ENCODE assay signal across 10 cellular contexts in genomic region chr9:84722388-84722989, GRCh38. TPM values are rescaled to one million over a fixed set of nuclear protein-coding genes. Genes with fewer than 3 reads are reported as not detected.
"Had no signal": no experiment of that assay in that cellular context is flagged by ENCODE, and none has a peak within 500 bp of the region (broad histone marks: within the 10 kb centered on the region; RNA-seq: fewer than 3 reads in every experiment).

No MANE protein-coding gene starts in this region.

- H3K4me1 ChIP-seq: HAP-1 had no signal

- FAIRE-seq: HepG2 had no signal

- ATAC-seq: HCT116, HepG2 had no signal

- H3K4me3 Mint-ChIP-seq: HFFc6, IgD-negative memory B cell had no signal

- H3K27ac Mint-ChIP-seq: HFFc6, IgD-negative memory B cell had no signal

- H3K36me3 ChIP-seq: HAP-1 had no signal

- H3K27ac ChIP-seq: GM23248, HL-60 had no signal

- H3K36me3 Mint-ChIP-seq: IgD-negative memory B cell had no signal

- H3K4me3 ChIP-seq: GM23248, HAP-1 had no signal

- H3K9me3 Mint-ChIP-seq: IgD-negative memory B cell had no signal

- H3K9me3 ChIP-seq: HAP-1 had no signal

- H3K4me1 Mint-ChIP-seq: IgD-negative memory B cell had no signal

- DNase-seq: GM23248, GOT3, H7, HFFc6 had no signal

- H3K9ac ChIP-seq: GM23248 had no signal

- H3K27me3 Mint-ChIP-seq: IgD-negative memory B cell had no signal

RNA-seq across cellular contexts. Expression of gene NTRK2, which starts 53.0 kb away (rescaled TPM):
- total RNA-seq: GM23248, H7, HepG2, HT1080 had no signal
- polyA plus RNA-seq: GM23248, HepG2, IgD-negative memory B cell had no signal
